Comparison of ENCODE assay signal across 14 cellular contexts in genomic region chr4:122672091-122672490, GRCh38. TPM values are rescaled to one million over a fixed set of nuclear protein-coding genes. Genes with fewer than 3 reads are reported as not detected.
"Had no signal": no experiment of that assay in that cellular context is flagged by ENCODE, and none has a peak within 500 bp of the region (broad histone marks: within the 10 kb centered on the region; RNA-seq: fewer than 3 reads in every experiment).

No MANE protein-coding gene starts in this region.

- FAIRE-seq: small intestine had no signal

- ATAC-seq: right cardiac atrium; stimulated activated effector memory CD8-positive, alpha-beta T cell treated with anti-CD3 and anti-CD28 coated beads, Interleukin-12 subunit alpha, Interleukin-12 subunit beta, amount 100 ng/mL, for 72 hours had no signal

- H3K9me3 Mint-ChIP-seq: activated naive CD8-positive, alpha-beta T cell treated with anti-CD3 and anti-CD28 coated beads, Interleukin-2, amount 10 ng/mL, durations not matched to agents 7 days and 5 days; stimulated activated effector memory CD8-positive, alpha-beta T cell treated with anti-CD3 and anti-CD28 coated beads, Interleukin-12 subunit alpha, Interleukin-12 subunit beta, amount 100 ng/mL, for 72 hours had no signal

- H3K36me3 ChIP-seq: neutrophil, tibial artery, vagina had no signal

- H3K9me3 ChIP-seq: neutrophil, tibial artery, vagina had no signal

- H3K27me3 ChIP-seq: neutrophil, tibial artery, vagina had no signal

- H3K4me3 ChIP-seq: tibial artery, vagina had no signal

- DNase-seq: activated CD4-positive, CD25-positive, alpha-beta regulatory T cell treated with anti-CD3 and anti-CD28 coated beads, Interleukin-2, amount 50 U/mL, for 72 hours; activated effector memory CD4-positive, alpha-beta T cell treated with anti-CD3 and anti-CD28 coated beads, Interleukin-2, amount 50 U/mL, for 16 hours; activated naive CD8-positive, alpha-beta T cell treated with anti-CD3 and anti-CD28 coated beads, Interleukin-2, amount 10 ng/mL, durations not matched to agents 7 days and 5 days; aorta; hippocampal formation; midbrain; posterior cingulate gyrus; right cardiac atrium; small intestine; tibial artery had no signal

- H3K4me3 Mint-ChIP-seq: activated naive CD8-positive, alpha-beta T cell treated with anti-CD3 and anti-CD28 coated beads, Interleukin-2, amount 10 ng/mL, durations not matched to agents 7 days and 5 days; stimulated activated effector memory CD8-positive, alpha-beta T cell treated with anti-CD3 and anti-CD28 coated beads, Interleukin-12 subunit alpha, Interleukin-12 subunit beta, amount 100 ng/mL, for 72 hours had no signal

- H3K27ac ChIP-seq: neutrophil, tibial artery, vagina had no signal

- H3K27ac Mint-ChIP-seq: activated naive CD8-positive, alpha-beta T cell treated with anti-CD3 and anti-CD28 coated beads, Interleukin-2, amount 10 ng/mL, durations not matched to agents 7 days and 5 days; stimulated activated effector memory CD8-positive, alpha-beta T cell treated with anti-CD3 and anti-CD28 coated beads, Interleukin-12 subunit alpha, Interleukin-12 subunit beta, amount 100 ng/mL, for 72 hours had no signal

RNA-seq across cellular contexts. Expression of gene IL21, which starts 51.2 kb away (rescaled TPM):
- total RNA-seq: activated naive CD8-positive, alpha-beta T cell treated with anti-CD3 and anti-CD28 coated beads, Interleukin-2, amount 10 ng/mL, durations not matched to agents 7 days and 5 days; aorta; lower leg skin; right cardiac atrium; vagina had no signal
- polyA plus RNA-seq: aorta, right cardiac atrium, small intestine had no signal
